Comparison of ENCODE assay signal across 11 cellular contexts in genomic region chr2:9311488-9311887, GRCh38.
A peak's percentile ranks its signal among the peaks of the same experiment; 100 is the strongest.
DNase-seq lines count a peak whose midpoint lies in the region; ATAC-seq and TF ChIP-seq lines count a peak whose summit lies in the region.
"Had no signal": no experiment of that assay in that cellular context is flagged by ENCODE, and none has a peak within 500 bp of the region (broad histone marks: within the 10 kb centered on the region; RNA-seq: fewer than 3 reads in every experiment).

No MANE protein-coding gene starts in this region.

- H3K9me3 ChIP-seq in SK-N-SH (no peaks in the 10 kb centered on the region), osteoblast (ENCODE audit: low read depth, low read length) (no peaks in the 10 kb centered on the region)

- H3K27ac Mint-ChIP-seq in activated CD8-positive, alpha-beta T cell treated with anti-CD3 and anti-CD28 coated beads for 36 hours = no peak overlapping the region

- 14% methylated on average over 9 of the region's 12 CpGs for WGBS in SK-N-SH (ENCODE audit: low lambda C conversion rate)

- H3K9me3 Mint-ChIP-seq in activated CD8-positive, alpha-beta T cell treated with anti-CD3 and anti-CD28 coated beads for 36 hours = no peaks in the 10 kb centered on the region

- POLR2A ChIA-PET in SK-N-SH (lab: Yijun Ruan, JAX) = no interaction called here
- POLR2A ChIA-PET in activated CD8-positive, alpha-beta T cell treated with anti-CD3 and anti-CD28 coated beads for 36 hours (lab: Charles Lee) = no interaction called here

- H3K4me2 ChIP-seq in SK-N-SH (peak overlapping the region; percentile 80), osteoblast (ENCODE audit: insufficient read depth, low read length) (peak overlapping the region; percentile 69)

- peaks cover 44 to 60% of the 10 kb centered on the region in 2 experiments for H3K4me1 ChIP-seq in SK-N-SH (ENCODE audit: control insufficient read depth in 1 of 2, insufficient read depth in 2 of 2, low read depth in 1 of 2, low read length in 1 of 2)
- H3K4me1 ChIP-seq in osteoblast (ENCODE audit: insufficient read depth, low read length) = peaks cover 46% of the 10 kb centered on the region

- H3K79me2 ChIP-seq in SK-N-SH (ENCODE audit: insufficient read depth) = peaks cover 88% of the 10 kb centered on the region
- H3K79me2 ChIP-seq in osteoblast (ENCODE audit: insufficient read depth, low read length) = peaks cover 78% of the 10 kb centered on the region

- DNase-seq in AG09309 (ENCODE audit: low read depth) = peak; percentile 74
- peak; percentile 85 for DNase-seq in SK-N-SH
- DNase-seq in fibroblast of peridontal ligament (ENCODE audit: extremely low read depth) = peak; percentile 92
- peak; percentile 97 for DNase-seq in osteoblast (ENCODE audit: insufficient read length, low spot score, missing footprints)
- no peak for DNase-seq in activated CD4-positive, CD25-positive, alpha-beta regulatory T cell treated with anti-CD3 and anti-CD28 coated beads, Interleukin-2, amount 50 U/mL, for 72 hours
- DNase-seq in GM13976 (ENCODE audit: low spot score) = no peak
- no peak for DNase-seq in activated CD8-positive, alpha-beta T cell treated with anti-CD3 and anti-CD28 coated beads for 36 hours
- DNase-seq: activated CD8-positive, alpha-beta memory T cell treated with anti-CD3 and anti-CD28 coated beads for 24 hours; CD8-positive, alpha-beta memory T cell; NCI-H524 treated with DMSO at 0.1 percent for 48 hours had no signal

- H3K4me1 Mint-ChIP-seq in activated CD8-positive, alpha-beta T cell treated with anti-CD3 and anti-CD28 coated beads for 36 hours (ENCODE audit: low read depth) = no peaks in the 10 kb centered on the region

- H2AFZ ChIP-seq in SK-N-SH (ENCODE audit: low read depth) (no peak overlapping the region), osteoblast (ENCODE audit: low read length) (peak overlapping the region; percentile 46)

- peaks cover 6% of the 10 kb centered on the region for H3K27me3 Mint-ChIP-seq in activated CD8-positive, alpha-beta T cell treated with anti-CD3 and anti-CD28 coated beads for 36 hours

- CTCF ChIA-PET in SK-N-SH (lab: Yijun Ruan, JAX) = interaction anchor here (0.9 to 3.1 kb wide), 9 partner anchors 9 to 170 kb away, joined by 3 to 12 read pairs (median 3); no protein-coding TSS in a partner anchor
- CTCF ChIA-PET in activated CD8-positive, alpha-beta T cell treated with anti-CD3 and anti-CD28 coated beads for 36 hours (lab: Charles Lee) = no interaction called here

- H3K4me3 Mint-ChIP-seq in activated CD8-positive, alpha-beta T cell treated with anti-CD3 and anti-CD28 coated beads for 36 hours = no peak overlapping the region
- H3K4me3 Mint-ChIP-seq: CD8-positive, alpha-beta memory T cell had no signal

- peak overlapping the region; percentile 91 to 99 for H3K27ac ChIP-seq in SK-N-SH (ENCODE audit: low read depth in 2 of 2, low read length in 1 of 2)
- H3K27ac ChIP-seq in osteoblast (ENCODE audit: low read depth, low read length) = peak overlapping the region; percentile 98

- no peaks in the 10 kb centered on the region for H3K9me2 ChIP-seq in SK-N-SH

- H3K27me3 ChIP-seq in SK-N-SH (ENCODE audit: insufficient read depth) (no peaks in the 10 kb centered on the region), osteoblast (ENCODE audit: insufficient read depth, low read length) (no peaks in the 10 kb centered on the region)

- no peak for TF ChIP-seq CTCF in AG09309 (IDR thresholded peaks at IDR 0.05; ENCODE audit: control insufficient read depth, insufficient read depth, low read depth, low read length, missing control alignments)
- TF ChIP-seq CTCF in SK-N-SH (IDR thresholded peaks at IDR 0.05) = no peak
- no peak for TF ChIP-seq CTCF in osteoblast (IDR thresholded peaks at IDR 0.05; ENCODE audit: extremely low read depth, low read depth, low read length)
- no peak for TF ChIP-seq CTCF in GM13976 (IDR thresholded peaks at IDR 0.05; ENCODE audit: borderline replicate concordance, control extremely low read depth, extremely low read depth, insufficient read depth, missing control alignments)
- no peak for TF ChIP-seq CTCF in activated CD8-positive, alpha-beta T cell treated with anti-CD3 and anti-CD28 coated beads for 36 hours (IDR thresholded peaks at IDR 0.05)

- H3K36me3 ChIP-seq in SK-N-SH (replicated peaks in 1 of 2; ENCODE audit: control insufficient read depth in 1 of 2, insufficient read depth in 2 of 2, low read length in 1 of 2) (peaks cover 5 to 6% of the 10 kb centered on the region in 2 experiments), osteoblast (ENCODE audit: insufficient read depth, low read length) (no peaks in the 10 kb centered on the region)

- intact Hi-C loops in activated CD8-positive, alpha-beta T cell treated with anti-CD3 and anti-CD28 coated beads for 36 hours (cut with micrococcal nuclease) = no loop called here

- H3K36me3 Mint-ChIP-seq in activated CD8-positive, alpha-beta T cell treated with anti-CD3 and anti-CD28 coated beads for 36 hours (ENCODE audit: low read depth) = no peaks in the 10 kb centered on the region
- H3K36me3 Mint-ChIP-seq: CD8-positive, alpha-beta memory T cell had no signal

- H3K9ac ChIP-seq in SK-N-SH = peak overlapping the region; percentile 71

- ATAC-seq in GM18505 (IDR thresholded peaks at IDR 0.05; ENCODE audit: unreplicated experiment) = no peak
- no peak for ATAC-seq in activated CD8-positive, alpha-beta T cell treated with anti-CD3 and anti-CD28 coated beads for 36 hours

- in situ Hi-C loops in GM13976 (cut with MboI; ENCODE audit: low sequenced_read_pairs, unreplicated experiment) = no loop called here

- TF ChIP-seq EP300 in SK-N-SH (IDR thresholded peaks at IDR 0.05; ENCODE audit: borderline replicate concordance in 1 of 2, low read depth in 1 of 2, low read length in 1 of 2) = peak; percentile 60 to 71; a peak in 3 of 4 replicates

- no peak overlapping the region for H3K4me3 ChIP-seq in AG09309 (ENCODE audit: control insufficient read depth, low read depth, low read length)
- H3K4me3 ChIP-seq in SK-N-SH (ENCODE audit: low read depth in 2 of 2, low read length in 1 of 2) = peak overlapping the region in 1 of 2 experiments; percentile 47; a peak in 2 of 4 replicates
- H3K4me3 ChIP-seq in osteoblast (ENCODE audit: insufficient read depth, low read length) = peak overlapping the region; percentile 18

- H3F3A ChIP-seq in SK-N-SH (replicated peaks; ENCODE audit: insufficient read depth) = peaks cover 36% of the 10 kb centered on the region

- TF ChIP-seq POLR2A in GM18505 (IDR thresholded peaks at IDR 0.05; ENCODE audit: borderline replicate concordance, extremely low read depth, insufficient read depth, insufficient read length) = no peak

- H4K20me1 ChIP-seq in SK-N-SH (ENCODE audit: insufficient read depth) = no peaks in the 10 kb centered on the region; the same call in 1 of the 2 replicates
- peaks cover 20% of the 10 kb centered on the region for H4K20me1 ChIP-seq in osteoblast (ENCODE audit: insufficient read depth, low read length)

- TF ChIP-seq RAD21 in SK-N-SH (IDR thresholded peaks at IDR 0.05; ENCODE audit: low read length) = peak; percentile 5; the same call in 1 of the 2 replicates

TF ChIP-seq in SK-N-SH, 30 proteins besides CTCF, POLR2A, EP300 and RAD21:
- TF ChIP-seq RXRA (IDR thresholded peaks at IDR 0.05; ENCODE audit: borderline replicate concordance, low read depth) (peak; percentile 69; the same call in 1 of the 2 replicates), MAX (IDR thresholded peaks at IDR 0.05; ENCODE audit: low read depth) (peak; percentile 77), TCF12 (IDR thresholded peaks at IDR 0.05) (peak; percentile 80), PBX3 (IDR thresholded peaks at IDR 0.05) (peak; percentile 92), NRF1 (IDR thresholded peaks at IDR 0.05; ENCODE audit: low read depth, low read length) (no peak), SMC3 (IDR thresholded peaks at IDR 0.05; ENCODE audit: low read depth, low read length) (0 out of 2 replicates have a peak, but pooled peaks have one; percentile 5), USF2 (IDR thresholded peaks at IDR 0.05; ENCODE audit: borderline replicate concordance, low read depth, low read length) (no peak), FOXM1 (IDR thresholded peaks at IDR 0.05; ENCODE audit: low read depth) (no peak), JUND (IDR thresholded peaks at IDR 0.05) (peak; percentile 68; the same call in 1 of the 2 replicates), RCOR1 (IDR thresholded peaks at IDR 0.05; ENCODE audit: low read length) (peak; percentile 83), EZH2phosphoT487 (IDR thresholded peaks at IDR 0.05; ENCODE audit: borderline replicate concordance, low read depth) (no peak), NFIC (IDR thresholded peaks at IDR 0.05; ENCODE audit: borderline replicate concordance) (peak; percentile 74), MXI1 (IDR thresholded peaks at IDR 0.05; ENCODE audit: low read depth, low read length) (peak; percentile 64), FOSL2 (IDR thresholded peaks at IDR 0.05; ENCODE audit: borderline replicate concordance, low read depth) (peak; percentile 58; the same call in 1 of the 2 replicates)

Comparison
In these comparisons a context has a peak if more than half of its experiments do, and no peak if none do; other contexts are left out.
1. DNase-seq: peak in AG09309 (single experiment), SK-N-SH (single experiment), fibroblast of peridontal ligament (single experiment) and osteoblast (single experiment); none in activated CD4-positive, CD25-positive, alpha-beta regulatory T cell treated with anti-CD3 and anti-CD28 coated beads, Interleukin-2, amount 50 U/mL, for 72 hours (single experiment), GM13976 (single experiment) and activated CD8-positive, alpha-beta T cell treated with anti-CD3 and anti-CD28 coated beads for 36 hours (single experiment).